ENCODE assay signal across 32 cellular contexts in genomic region chr4:74175379-74175778, GRCh38. TPM values are rescaled to one million over a fixed set of nuclear protein-coding genes. Genes with fewer than 3 reads are reported as not detected.
"Had no signal": no experiment of that assay in that cellular context is flagged by ENCODE, and none has a peak within 500 bp of the region (broad histone marks: within the 10 kb centered on the region; RNA-seq: fewer than 3 reads in every experiment).

No MANE protein-coding gene starts in this region.

- H3K27me3 ChIP-seq: adrenal gland, ascending aorta, body of pancreas, brain microvascular endothelial cell, breast epithelium, cardiac muscle cell had no signal

- H3K9me3 ChIP-seq: adrenal gland, ascending aorta, body of pancreas, breast epithelium had no signal

- H3K36me3 ChIP-seq: adrenal gland, ascending aorta, brain microvascular endothelial cell, breast epithelium, cardiac muscle cell had no signal

- ATAC-seq: activated naive CD4-positive, alpha-beta T cell treated with anti-CD3 and anti-CD28 coated beads, Interleukin-2, amount 50 U/mL, for 72 hours; activated naive CD8-positive, alpha-beta T cell treated with anti-CD3 and anti-CD28 coated beads, Interleukin-2, amount 50 U/mL, for 24 hours; activated T-cell treated with anti-CD3 and anti-CD28 coated beads, Interleukin-2, amount 50 U/mL, for 4 hours; activated T-cell treated with anti-CD3 and anti-CD28 coated beads, Interleukin-2, amount 50 U/mL, for 72 hours; activated T-helper 17 cell treated with anti-CD3 and anti-CD28 coated beads, Interleukin-2, amount 50 U/mL, for 72 hours; body of pancreas had no signal

- H3K4me1 ChIP-seq: adrenal gland, ascending aorta, body of pancreas, breast epithelium had no signal

- FAIRE-seq: bronchial epithelial cell, colon had no signal

- H3K27ac ChIP-seq: adrenal gland, ascending aorta, body of pancreas, brain microvascular endothelial cell, breast epithelium, cardiac muscle cell had no signal

- DNase-seq: activated effector memory CD4-positive, alpha-beta T cell treated with anti-CD3 and anti-CD28 coated beads, Interleukin-2, amount 50 U/mL, for 16 hours; activated effector memory CD4-positive, alpha-beta T cell treated with Interleukin-2 at 50 U/mL for 16 hours; activated gamma-delta T cell; activated gamma-delta T cell treated with Interleukin-2 at 50 U/mL for 16 hours; activated naive CD4-positive, alpha-beta T cell; activated naive CD4-positive, alpha-beta T cell treated with anti-CD3 and anti-CD28 coated beads for 36 hours; activated naive CD4-positive, alpha-beta T cell treated with anti-CD3 and anti-CD28 coated beads, Interleukin-2, amount 10 ng/mL, durations not matched to agents 7 days and 5 days; activated naive CD4-positive, alpha-beta T cell treated with anti-CD3 and anti-CD28 coated beads, Interleukin-2, amount 50 U/mL, for 16 hours; activated naive CD4-positive, alpha-beta T cell treated with Interleukin-2 at 50 U/mL for 16 hours; activated naive CD8-positive, alpha-beta T cell treated with anti-CD3 and anti-CD28 coated beads for 36 hours; activated naive CD8-positive, alpha-beta T cell treated with anti-CD3 and anti-CD28 coated beads, Interleukin-2, amount 10 ng/mL, durations not matched to agents 7 days and 5 days; activated naive CD8-positive, alpha-beta T cell treated with anti-CD3 and anti-CD28 coated beads, Interleukin-2, amount 50 U/mL, for 24 hours; activated T-cell treated with anti-CD3 and anti-CD28 coated beads, Interleukin-2, amount 50 U/mL, for 4 hours; activated T-cell treated with anti-CD3 and anti-CD28 coated beads, Interleukin-2, amount 50 U/mL, for 48 hours; activated T-cell treated with anti-CD3 and anti-CD28 coated beads, Interleukin-2, amount 50 U/mL, for 72 hours; adrenal gland; amniotic stem cell; amygdala; anterior cingulate cortex; aorta; body of pancreas; brain microvascular endothelial cell; caudate nucleus; central memory CD4-positive, alpha-beta T cell; cerebellar nuclear complex had no signal

- H3K4me3 ChIP-seq: adrenal gland, ascending aorta, body of pancreas, breast epithelium, cardiac muscle cell had no signal

RNA-seq across cellular contexts. Expression of gene MTHFD2L, which starts 17.5 kb away (rescaled TPM):
- total RNA-seq: ascending aorta had no signal
